ENCODE assay signal across 8 cellular contexts in genomic region chr2:157055660-157056199, GRCh38.
DNase-seq lines count a peak whose midpoint lies in the region; ATAC-seq and TF ChIP-seq lines count a peak whose summit lies in the region.

No MANE protein-coding gene starts in this region.

- no peak overlapping the region for H3K27ac Mint-ChIP-seq in mesothelial cell of epicardium

- peak; percentile 32 to 76 for DNase-seq in Kasumi-1 (lab: John Stamatoyannopoulos, UW)
- DNase-seq in amniotic stem cell (lab: John Stamatoyannopoulos, UW), result peak; percentile 24
- no peak for DNase-seq in lower lobe of right lung
- DNase-seq in posterior cingulate gyrus, result no peak
- DNase-seq in mesothelial cell of epicardium (ENCODE audit: low spot score in 2 of 2, unreplicated experiment in 2 of 2), result no peak
- DNase-seq in activated gamma-delta T cell (lab: John Stamatoyannopoulos, UW), result no peak

- H3K4me3 Mint-ChIP-seq in mesothelial cell of epicardium, result no peak overlapping the region

- intact Hi-C loops in lower lobe of right lung (cut with DNase I), result no loop called here
- intact Hi-C loops in posterior cingulate gyrus (cut with DNase I), result no loop called here

- no peaks in the 10 kb centered on the region for H3K27me3 ChIP-seq in lower lobe of right lung (ENCODE audit: low read depth)

- H3K9me3 ChIP-seq in lower lobe of right lung, result no peaks in the 10 kb centered on the region

- TF ChIP-seq CTCF in C4-2B (conservative IDR thresholded peaks at IDR 0.05), result peak; percentile 68
- peak; percentile 42 for TF ChIP-seq CTCF in lower lobe of right lung (IDR thresholded peaks at IDR 0.05)
- no peak for TF ChIP-seq CTCF in mesothelial cell of epicardium (IDR thresholded peaks at IDR 0.05; ENCODE audit: unreplicated experiment)

- H3K36me3 Mint-ChIP-seq in mesothelial cell of epicardium, result no peaks in the 10 kb centered on the region

- H3K27ac ChIP-seq in C4-2B, result no peak overlapping the region
- no peak overlapping the region for H3K27ac ChIP-seq in lower lobe of right lung

- ATAC-seq in lower lobe of right lung (no peak), HG02763 (IDR thresholded peaks at IDR 0.05; ENCODE audit: unreplicated experiment) (no peak)

- no peaks in the 10 kb centered on the region for H3K27me3 Mint-ChIP-seq in mesothelial cell of epicardium (ENCODE audit: low read depth)

- H3K36me3 ChIP-seq in lower lobe of right lung, result no peaks in the 10 kb centered on the region

- H3K4me1 Mint-ChIP-seq in mesothelial cell of epicardium, result peaks cover 16% of the 10 kb centered on the region

- no peaks in the 10 kb centered on the region for H3K9me3 Mint-ChIP-seq in mesothelial cell of epicardium

- H3K4me3 ChIP-seq in lower lobe of right lung, result no peak overlapping the region

- H3K4me1 ChIP-seq in lower lobe of right lung, result no peaks in the 10 kb centered on the region

Comparison
In these comparisons a context has a peak if more than half of its experiments do, and no peak if none do; other contexts are left out.
1. DNase-seq: peak in Kasumi-1 (2 of 2) and amniotic stem cell (single experiment); none in lower lobe of right lung (single experiment), posterior cingulate gyrus (0 of 10), mesothelial cell of epicardium (0 of 2) and activated gamma-delta T cell (single experiment).